1 cellular context compared by ENCODE assay signal in the genomic region with DNA sequence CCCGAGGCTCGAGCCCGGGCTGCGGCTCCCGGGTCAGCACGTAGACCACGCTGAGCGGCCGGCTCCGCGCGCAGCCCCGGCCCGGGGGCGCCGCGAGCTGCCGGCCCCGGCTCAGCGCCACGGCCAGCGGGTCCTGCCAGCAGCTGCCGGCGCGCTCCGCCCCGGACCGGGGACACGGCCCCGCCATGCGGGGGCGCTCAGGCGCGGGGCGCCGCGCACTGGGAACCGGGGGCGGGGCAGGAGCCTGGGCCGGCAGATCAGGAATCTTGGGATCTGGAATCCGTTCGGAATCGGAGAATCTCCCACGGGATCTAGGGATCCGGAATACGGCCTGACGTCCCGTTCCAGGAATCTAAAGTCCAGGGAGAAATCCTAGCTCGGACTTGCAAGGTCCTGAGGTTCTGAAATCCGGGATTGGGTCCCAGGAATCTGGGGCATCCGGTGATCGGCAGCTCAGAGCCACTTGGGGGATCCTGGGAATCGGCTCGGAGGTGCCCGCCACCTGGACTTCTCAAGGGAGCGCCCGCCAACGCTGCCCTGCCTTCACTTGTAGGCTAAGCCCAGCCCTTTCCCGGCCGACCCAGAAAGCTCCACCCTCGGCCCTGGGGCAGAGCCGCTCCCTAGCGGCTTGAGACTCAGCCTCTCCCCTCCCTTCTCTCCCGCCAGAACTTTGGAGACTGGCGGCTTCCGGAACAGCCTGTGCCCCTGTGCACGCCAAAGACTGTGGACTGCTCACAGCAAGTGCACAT.
TF ChIP-seq lines count a peak whose summit lies in the region.

A gene with protein sequence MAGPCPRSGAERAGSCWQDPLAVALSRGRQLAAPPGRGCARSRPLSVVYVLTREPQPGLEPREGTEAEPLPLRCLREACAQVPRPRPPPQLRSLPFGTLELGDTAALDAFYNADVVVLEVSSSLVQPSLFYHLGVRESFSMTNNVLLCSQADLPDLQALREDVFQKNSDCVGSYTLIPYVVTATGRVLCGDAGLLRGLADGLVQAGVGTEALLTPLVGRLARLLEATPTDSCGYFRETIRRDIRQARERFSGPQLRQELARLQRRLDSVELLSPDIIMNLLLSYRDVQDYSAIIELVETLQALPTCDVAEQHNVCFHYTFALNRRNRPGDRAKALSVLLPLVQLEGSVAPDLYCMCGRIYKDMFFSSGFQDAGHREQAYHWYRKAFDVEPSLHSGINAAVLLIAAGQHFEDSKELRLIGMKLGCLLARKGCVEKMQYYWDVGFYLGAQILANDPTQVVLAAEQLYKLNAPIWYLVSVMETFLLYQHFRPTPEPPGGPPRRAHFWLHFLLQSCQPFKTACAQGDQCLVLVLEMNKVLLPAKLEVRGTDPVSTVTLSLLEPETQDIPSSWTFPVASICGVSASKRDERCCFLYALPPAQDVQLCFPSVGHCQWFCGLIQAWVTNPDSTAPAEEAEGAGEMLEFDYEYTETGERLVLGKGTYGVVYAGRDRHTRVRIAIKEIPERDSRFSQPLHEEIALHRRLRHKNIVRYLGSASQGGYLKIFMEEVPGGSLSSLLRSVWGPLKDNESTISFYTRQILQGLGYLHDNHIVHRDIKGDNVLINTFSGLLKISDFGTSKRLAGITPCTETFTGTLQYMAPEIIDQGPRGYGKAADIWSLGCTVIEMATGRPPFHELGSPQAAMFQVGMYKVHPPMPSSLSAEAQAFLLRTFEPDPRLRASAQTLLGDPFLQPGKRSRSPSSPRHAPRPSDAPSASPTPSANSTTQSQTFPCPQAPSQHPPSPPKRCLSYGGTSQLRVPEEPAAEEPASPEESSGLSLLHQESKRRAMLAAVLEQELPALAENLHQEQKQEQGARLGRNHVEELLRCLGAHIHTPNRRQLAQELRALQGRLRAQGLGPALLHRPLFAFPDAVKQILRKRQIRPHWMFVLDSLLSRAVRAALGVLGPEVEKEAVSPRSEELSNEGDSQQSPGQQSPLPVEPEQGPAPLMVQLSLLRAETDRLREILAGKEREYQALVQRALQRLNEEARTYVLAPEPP (N-terminal part only) (minus strand): TSS at position 551 of the 749 bp plus-strand sequence. CDS start 364 bp downstream, at position 187.

TF ChIP-seq in GM23338, 12 proteins besides CTCF, POLR2A, EP300 and RAD21 (continued from another document):
- TF ChIP-seq ZNF462 (CRISPR knock-in tag; IDR thresholded peaks at IDR 0.05) (no peak), ZNF114 (CRISPR knock-in tag; IDR thresholded peaks at IDR 0.05) (no peak), ZNF331 (CRISPR knock-in tag; IDR thresholded peaks at IDR 0.05; ENCODE audit: low read depth) (no peak), POLR2AphosphoS5 (IDR thresholded peaks at IDR 0.05; ENCODE audit: low read depth) (peak; percentile 66), REST (IDR thresholded peaks at IDR 0.05; ENCODE audit: unreplicated experiment) (no peak), EZH2phosphoT487 (IDR thresholded peaks at IDR 0.05; ENCODE audit: unreplicated experiment) (no peak)
- TF ChIP-seq, protein P1, sequence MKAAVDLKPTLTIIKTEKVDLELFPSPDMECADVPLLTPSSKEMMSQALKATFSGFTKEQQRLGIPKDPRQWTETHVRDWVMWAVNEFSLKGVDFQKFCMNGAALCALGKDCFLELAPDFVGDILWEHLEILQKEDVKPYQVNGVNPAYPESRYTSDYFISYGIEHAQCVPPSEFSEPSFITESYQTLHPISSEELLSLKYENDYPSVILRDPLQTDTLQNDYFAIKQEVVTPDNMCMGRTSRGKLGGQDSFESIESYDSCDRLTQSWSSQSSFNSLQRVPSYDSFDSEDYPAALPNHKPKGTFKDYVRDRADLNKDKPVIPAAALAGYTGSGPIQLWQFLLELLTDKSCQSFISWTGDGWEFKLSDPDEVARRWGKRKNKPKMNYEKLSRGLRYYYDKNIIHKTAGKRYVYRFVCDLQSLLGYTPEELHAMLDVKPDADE (IDR thresholded peaks at IDR 0.05), result 0 out of 2 replicates have a peak, but pooled peaks have one; percentile 16
